Comparison of ENCODE assay signal across 8 cellular contexts in the genomic region with DNA sequence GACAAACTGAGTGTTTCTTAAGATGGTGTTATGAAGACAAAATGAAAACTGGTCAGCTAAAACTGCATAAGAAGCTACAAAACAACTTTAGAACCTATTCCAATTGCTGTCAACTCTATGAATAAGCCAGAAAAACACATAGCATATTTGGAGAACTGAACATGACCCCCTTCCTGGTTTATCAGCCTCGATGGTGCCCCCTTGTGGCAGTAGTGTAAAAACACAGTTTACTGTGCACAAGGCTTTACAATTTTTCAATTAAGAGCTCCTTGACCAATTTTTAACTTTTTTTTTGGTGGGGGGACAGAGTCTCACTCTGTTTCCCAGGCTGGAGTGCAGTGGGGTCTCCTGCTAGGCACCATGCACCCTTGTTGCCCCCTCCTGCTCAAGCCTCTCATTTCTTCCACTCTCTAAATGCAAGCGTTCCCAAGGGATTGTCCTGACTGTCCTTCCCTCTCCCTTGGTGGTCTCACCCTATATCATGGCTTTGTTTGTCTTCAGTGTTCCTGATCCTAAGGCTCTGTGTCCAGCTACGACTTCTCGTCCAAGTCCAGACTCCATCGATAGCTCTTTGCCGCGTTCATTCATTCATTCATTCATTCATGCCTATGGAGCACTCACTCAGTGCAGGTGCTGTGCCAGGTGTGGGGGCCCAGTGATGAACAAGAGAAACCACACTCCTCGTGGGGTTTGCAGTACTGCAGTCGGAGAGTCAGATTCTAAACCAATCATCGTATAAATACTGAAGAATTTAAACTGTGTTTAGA. TPM values are rescaled to one million over a fixed set of nuclear protein-coding genes. Genes with fewer than 3 reads are reported as not detected.
DNase-seq lines count a peak whose midpoint lies in the region; ATAC-seq and TF ChIP-seq lines count a peak whose summit lies in the region.

No MANE protein-coding gene starts in this region.

- no peaks in the 10 kb centered on the region for H3K36me3 ChIP-seq in parathyroid adenoma (ENCODE audit: control insufficient read depth, insufficient read depth, low read length)

- no peaks in the 10 kb centered on the region for H3K79me2 ChIP-seq in parathyroid adenoma

- no peaks in the 10 kb centered on the region for H3K9me3 ChIP-seq in parathyroid adenoma (ENCODE audit: control insufficient read depth, low read length)

- peak; percentile 83 for TF ChIP-seq CTCF in parathyroid adenoma (IDR thresholded peaks at IDR 0.05)

- no peak overlapping the region for H3K4me2 ChIP-seq in parathyroid adenoma (ENCODE audit: low read length)

- H3K9ac ChIP-seq in parathyroid adenoma = no peak overlapping the region

- no peak overlapping the region for H3K4me3 ChIP-seq in parathyroid adenoma (ENCODE audit: low read depth, low read length)

- peaks cover 4% of the 10 kb centered on the region for H3K4me1 ChIP-seq in parathyroid adenoma

- H3K27me3 ChIP-seq in parathyroid adenoma (ENCODE audit: control insufficient read depth, insufficient read depth, low read length) = no peaks in the 10 kb centered on the region

- H3K27ac ChIP-seq in parathyroid adenoma = no peak overlapping the region

- DNase-seq in D341Med (ENCODE audit: low spot score) (peak; percentile 86), Kasumi-1 (lab: John Stamatoyannopoulos, UW) (peak; percentile 84 to 86), RPMI8226 (peak; percentile 88), fibroblast of peridontal ligament (ENCODE audit: extremely low read depth) (peak; percentile 87), ureter (ENCODE audit: low spot score) (peak; percentile 67)
- peak; percentile 68 to 76 for DNase-seq in activated T-cell treated with anti-CD3 and anti-CD28 coated beads, Interleukin-2, amount 50 U/mL, for 48 hours

- no peak for ATAC-seq in GM21360 (IDR thresholded peaks at IDR 0.05; ENCODE audit: unreplicated experiment)

- H2AFZ ChIP-seq in parathyroid adenoma = no peak overlapping the region

RNA-seq across cellular contexts. Expression of a gene that starts 7.5 kb away (rescaled TPM):
- total RNA-seq in ureter = 1,012 TPM

RNA-seq across cellular contexts. Expression of a gene that starts 16.0 kb away (rescaled TPM):
- not detected for total RNA-seq in ureter

RNA-seq across cellular contexts. Expression of a gene that starts 38.3 kb away (rescaled TPM):
- 0.47 TPM for total RNA-seq in ureter
